Comparison of ENCODE assay signal across 1 cellular context in the genomic region with DNA sequence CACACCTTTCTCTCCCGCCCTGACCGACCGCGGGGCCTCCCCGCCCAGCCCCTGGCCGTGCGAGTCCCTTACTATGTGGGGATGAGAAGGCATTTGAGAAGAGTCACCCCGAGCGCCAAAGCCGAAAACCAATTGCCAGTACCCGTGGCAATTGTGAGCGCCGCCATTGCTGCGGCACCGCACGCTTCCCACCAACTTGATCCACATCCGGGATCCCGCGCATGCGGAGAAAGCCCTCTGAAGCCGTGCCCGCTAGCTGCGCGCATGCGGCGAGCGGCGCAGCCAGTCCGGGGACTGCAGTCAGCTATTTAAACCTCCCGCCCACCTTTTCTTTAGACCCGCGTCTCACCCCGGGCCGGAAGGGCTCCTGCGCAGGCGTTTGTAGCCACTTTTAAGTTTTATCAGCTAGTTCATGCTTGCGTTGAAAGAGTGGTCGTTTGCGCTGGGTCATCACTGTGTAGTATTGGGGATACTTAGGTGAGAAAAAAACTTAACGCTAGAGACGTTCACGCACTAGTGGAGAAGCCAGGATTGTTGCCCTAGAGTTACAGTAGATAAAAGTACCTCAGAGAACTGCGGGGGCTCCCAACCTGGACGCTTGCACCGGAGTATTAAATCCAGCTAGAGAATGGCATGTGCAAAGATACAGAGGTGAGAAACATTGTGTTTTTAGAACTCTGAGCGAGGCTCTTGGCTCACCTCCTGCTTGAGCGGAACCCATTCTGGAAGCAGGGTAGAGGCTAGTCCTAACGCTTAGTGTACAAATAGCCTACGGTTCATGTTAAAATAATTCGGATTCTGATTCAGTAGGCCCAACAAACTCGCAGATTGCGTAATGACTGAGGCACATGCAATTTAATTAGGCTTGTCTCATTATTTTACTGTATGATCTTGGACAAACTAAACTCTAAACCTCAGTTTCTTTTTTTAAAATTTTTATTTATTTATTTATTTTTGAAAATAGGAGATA.
TF ChIP-seq lines count a peak whose summit lies in the region.

A gene (minus strand): TSS at position 205 of the 970 bp plus-strand sequence. CDS start 38 bp downstream, at position 167.

TF ChIP-seq in K562, 482 proteins besides CTCF, POLR2A, EP300 and RAD21 (continued from another document and continues in another):
- TF ChIP-seq, protein P1, sequence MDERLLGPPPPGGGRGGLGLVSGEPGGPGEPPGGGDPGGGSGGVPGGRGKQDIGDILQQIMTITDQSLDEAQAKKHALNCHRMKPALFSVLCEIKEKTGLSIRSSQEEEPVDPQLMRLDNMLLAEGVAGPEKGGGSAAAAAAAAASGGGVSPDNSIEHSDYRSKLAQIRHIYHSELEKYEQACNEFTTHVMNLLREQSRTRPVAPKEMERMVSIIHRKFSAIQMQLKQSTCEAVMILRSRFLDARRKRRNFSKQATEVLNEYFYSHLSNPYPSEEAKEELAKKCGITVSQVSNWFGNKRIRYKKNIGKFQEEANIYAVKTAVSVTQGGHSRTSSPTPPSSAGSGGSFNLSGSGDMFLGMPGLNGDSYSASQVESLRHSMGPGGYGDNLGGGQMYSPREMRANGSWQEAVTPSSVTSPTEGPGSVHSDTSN (CRISPR knock-in tag; IDR thresholded peaks at IDR 0.05; ENCODE audit: low read depth), result no peak
- TF ChIP-seq, protein P1 (tag; conservative IDR thresholded peaks at IDR 0.05; ENCODE audit: low read depth), result 0 out of 2 replicates have a peak, but pooled peaks have one; percentile 6
- no peak for TF ChIP-seq ZNF668 (CRISPR knock-in tag; IDR thresholded peaks at IDR 0.05)
- TF ChIP-seq, protein P2, sequence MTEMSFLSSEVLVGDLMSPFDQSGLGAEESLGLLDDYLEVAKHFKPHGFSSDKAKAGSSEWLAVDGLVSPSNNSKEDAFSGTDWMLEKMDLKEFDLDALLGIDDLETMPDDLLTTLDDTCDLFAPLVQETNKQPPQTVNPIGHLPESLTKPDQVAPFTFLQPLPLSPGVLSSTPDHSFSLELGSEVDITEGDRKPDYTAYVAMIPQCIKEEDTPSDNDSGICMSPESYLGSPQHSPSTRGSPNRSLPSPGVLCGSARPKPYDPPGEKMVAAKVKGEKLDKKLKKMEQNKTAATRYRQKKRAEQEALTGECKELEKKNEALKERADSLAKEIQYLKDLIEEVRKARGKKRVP (CRISPR knock-in tag; IDR thresholded peaks at IDR 0.05), result no peak
- TF ChIP-seq ZNF75A (CRISPR knock-in tag; IDR thresholded peaks at IDR 0.05), result no peak
- no peak for TF ChIP-seq CC2D1A (IDR thresholded peaks at IDR 0.05)
- no peak for TF ChIP-seq GTF2A2 (tag; IDR thresholded peaks at IDR 0.05)
- TF ChIP-seq, protein P3, sequence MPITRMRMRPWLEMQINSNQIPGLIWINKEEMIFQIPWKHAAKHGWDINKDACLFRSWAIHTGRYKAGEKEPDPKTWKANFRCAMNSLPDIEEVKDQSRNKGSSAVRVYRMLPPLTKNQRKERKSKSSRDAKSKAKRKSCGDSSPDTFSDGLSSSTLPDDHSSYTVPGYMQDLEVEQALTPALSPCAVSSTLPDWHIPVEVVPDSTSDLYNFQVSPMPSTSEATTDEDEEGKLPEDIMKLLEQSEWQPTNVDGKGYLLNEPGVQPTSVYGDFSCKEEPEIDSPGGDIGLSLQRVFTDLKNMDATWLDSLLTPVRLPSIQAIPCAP (CRISPR knock-in tag; IDR thresholded peaks at IDR 0.05; ENCODE audit: borderline replicate concordance), result no peak
- TF ChIP-seq FOXA1 (IDR thresholded peaks at IDR 0.05; ENCODE audit: borderline replicate concordance), result no peak
- peak; percentile 89 for TF ChIP-seq GABPA (tag; conservative IDR thresholded peaks at IDR 0.05; ENCODE audit: low read depth)
- TF ChIP-seq, protein P4, sequence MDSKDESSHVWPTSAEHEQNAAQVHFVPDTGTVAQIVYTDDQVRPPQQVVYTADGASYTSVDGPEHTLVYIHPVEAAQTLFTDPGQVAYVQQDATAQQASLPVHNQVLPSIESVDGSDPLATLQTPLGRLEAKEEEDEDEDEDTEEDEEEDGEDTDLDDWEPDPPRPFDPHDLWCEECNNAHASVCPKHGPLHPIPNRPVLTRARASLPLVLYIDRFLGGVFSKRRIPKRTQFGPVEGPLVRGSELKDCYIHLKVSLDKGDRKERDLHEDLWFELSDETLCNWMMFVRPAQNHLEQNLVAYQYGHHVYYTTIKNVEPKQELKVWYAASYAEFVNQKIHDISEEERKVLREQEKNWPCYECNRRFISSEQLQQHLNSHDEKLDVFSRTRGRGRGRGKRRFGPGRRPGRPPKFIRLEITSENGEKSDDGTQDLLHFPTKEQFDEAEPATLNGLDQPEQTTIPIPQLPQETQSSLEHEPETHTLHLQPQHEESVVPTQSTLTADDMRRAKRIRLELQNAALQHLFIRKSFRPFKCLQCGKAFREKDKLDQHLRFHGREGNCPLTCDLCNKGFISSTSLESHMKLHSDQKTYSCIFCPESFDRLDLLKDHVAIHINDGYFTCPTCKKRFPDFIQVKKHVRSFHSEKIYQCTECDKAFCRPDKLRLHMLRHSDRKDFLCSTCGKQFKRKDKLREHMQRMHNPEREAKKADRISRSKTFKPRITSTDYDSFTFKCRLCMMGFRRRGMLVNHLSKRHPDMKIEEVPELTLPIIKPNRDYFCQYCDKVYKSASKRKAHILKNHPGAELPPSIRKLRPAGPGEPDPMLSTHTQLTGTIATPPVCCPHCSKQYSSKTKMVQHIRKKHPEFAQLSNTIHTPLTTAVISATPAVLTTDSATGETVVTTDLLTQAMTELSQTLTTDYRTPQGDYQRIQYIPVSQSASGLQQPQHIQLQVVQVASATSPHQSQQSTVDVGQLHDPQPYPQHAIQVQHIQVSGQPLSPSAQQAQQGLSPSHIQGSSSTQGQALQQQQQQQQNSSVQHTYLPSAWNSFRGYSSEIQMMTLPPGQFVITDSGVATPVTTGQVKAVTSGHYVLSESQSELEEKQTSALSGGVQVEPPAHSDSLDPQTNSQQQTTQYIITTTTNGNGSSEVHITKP (IDR thresholded peaks at IDR 0.05; ENCODE audit: partially characterized antibody), result no peak
- no peak for TF ChIP-seq JUNB (CRISPR knock-in tag; conservative IDR thresholded peaks at IDR 0.05)
- TF ChIP-seq HEY1 (CRISPR knock-in tag; IDR thresholded peaks at IDR 0.05; ENCODE audit: borderline replicate concordance), result no peak
- TF ChIP-seq KLF6 (CRISPR knock-in tag; IDR thresholded peaks at IDR 0.05; ENCODE audit: borderline replicate concordance), result no peak
- TF ChIP-seq, protein P5, sequence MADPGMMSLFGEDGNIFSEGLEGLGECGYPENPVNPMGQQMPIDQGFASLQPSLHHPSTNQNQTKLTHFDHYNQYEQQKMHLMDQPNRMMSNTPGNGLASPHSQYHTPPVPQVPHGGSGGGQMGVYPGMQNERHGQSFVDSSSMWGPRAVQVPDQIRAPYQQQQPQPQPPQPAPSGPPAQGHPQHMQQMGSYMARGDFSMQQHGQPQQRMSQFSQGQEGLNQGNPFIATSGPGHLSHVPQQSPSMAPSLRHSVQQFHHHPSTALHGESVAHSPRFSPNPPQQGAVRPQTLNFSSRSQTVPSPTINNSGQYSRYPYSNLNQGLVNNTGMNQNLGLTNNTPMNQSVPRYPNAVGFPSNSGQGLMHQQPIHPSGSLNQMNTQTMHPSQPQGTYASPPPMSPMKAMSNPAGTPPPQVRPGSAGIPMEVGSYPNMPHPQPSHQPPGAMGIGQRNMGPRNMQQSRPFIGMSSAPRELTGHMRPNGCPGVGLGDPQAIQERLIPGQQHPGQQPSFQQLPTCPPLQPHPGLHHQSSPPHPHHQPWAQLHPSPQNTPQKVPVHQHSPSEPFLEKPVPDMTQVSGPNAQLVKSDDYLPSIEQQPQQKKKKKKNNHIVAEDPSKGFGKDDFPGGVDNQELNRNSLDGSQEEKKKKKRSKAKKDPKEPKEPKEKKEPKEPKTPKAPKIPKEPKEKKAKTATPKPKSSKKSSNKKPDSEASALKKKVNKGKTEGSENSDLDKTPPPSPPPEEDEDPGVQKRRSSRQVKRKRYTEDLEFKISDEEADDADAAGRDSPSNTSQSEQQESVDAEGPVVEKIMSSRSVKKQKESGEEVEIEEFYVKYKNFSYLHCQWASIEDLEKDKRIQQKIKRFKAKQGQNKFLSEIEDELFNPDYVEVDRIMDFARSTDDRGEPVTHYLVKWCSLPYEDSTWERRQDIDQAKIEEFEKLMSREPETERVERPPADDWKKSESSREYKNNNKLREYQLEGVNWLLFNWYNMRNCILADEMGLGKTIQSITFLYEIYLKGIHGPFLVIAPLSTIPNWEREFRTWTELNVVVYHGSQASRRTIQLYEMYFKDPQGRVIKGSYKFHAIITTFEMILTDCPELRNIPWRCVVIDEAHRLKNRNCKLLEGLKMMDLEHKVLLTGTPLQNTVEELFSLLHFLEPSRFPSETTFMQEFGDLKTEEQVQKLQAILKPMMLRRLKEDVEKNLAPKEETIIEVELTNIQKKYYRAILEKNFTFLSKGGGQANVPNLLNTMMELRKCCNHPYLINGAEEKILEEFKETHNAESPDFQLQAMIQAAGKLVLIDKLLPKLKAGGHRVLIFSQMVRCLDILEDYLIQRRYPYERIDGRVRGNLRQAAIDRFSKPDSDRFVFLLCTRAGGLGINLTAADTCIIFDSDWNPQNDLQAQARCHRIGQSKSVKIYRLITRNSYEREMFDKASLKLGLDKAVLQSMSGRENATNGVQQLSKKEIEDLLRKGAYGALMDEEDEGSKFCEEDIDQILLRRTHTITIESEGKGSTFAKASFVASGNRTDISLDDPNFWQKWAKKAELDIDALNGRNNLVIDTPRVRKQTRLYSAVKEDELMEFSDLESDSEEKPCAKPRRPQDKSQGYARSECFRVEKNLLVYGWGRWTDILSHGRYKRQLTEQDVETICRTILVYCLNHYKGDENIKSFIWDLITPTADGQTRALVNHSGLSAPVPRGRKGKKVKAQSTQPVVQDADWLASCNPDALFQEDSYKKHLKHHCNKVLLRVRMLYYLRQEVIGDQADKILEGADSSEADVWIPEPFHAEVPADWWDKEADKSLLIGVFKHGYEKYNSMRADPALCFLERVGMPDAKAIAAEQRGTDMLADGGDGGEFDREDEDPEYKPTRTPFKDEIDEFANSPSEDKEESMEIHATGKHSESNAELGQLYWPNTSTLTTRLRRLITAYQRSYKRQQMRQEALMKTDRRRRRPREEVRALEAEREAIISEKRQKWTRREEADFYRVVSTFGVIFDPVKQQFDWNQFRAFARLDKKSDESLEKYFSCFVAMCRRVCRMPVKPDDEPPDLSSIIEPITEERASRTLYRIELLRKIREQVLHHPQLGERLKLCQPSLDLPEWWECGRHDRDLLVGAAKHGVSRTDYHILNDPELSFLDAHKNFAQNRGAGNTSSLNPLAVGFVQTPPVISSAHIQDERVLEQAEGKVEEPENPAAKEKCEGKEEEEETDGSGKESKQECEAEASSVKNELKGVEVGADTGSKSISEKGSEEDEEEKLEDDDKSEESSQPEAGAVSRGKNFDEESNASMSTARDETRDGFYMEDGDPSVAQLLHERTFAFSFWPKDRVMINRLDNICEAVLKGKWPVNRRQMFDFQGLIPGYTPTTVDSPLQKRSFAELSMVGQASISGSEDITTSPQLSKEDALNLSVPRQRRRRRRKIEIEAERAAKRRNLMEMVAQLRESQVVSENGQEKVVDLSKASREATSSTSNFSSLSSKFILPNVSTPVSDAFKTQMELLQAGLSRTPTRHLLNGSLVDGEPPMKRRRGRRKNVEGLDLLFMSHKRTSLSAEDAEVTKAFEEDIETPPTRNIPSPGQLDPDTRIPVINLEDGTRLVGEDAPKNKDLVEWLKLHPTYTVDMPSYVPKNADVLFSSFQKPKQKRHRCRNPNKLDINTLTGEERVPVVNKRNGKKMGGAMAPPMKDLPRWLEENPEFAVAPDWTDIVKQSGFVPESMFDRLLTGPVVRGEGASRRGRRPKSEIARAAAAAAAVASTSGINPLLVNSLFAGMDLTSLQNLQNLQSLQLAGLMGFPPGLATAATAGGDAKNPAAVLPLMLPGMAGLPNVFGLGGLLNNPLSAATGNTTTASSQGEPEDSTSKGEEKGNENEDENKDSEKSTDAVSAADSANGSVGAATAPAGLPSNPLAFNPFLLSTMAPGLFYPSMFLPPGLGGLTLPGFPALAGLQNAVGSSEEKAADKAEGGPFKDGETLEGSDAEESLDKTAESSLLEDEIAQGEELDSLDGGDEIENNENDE (IDR thresholded peaks at IDR 0.05; ENCODE audit: low read depth, low read length), result no peak
- TF ChIP-seq CHCHD3 (CRISPR knock-in tag; IDR thresholded peaks at IDR 0.05), result 0 out of 2 replicates have a peak, but pooled peaks have one; percentile 5
- TF ChIP-seq, protein P6, sequence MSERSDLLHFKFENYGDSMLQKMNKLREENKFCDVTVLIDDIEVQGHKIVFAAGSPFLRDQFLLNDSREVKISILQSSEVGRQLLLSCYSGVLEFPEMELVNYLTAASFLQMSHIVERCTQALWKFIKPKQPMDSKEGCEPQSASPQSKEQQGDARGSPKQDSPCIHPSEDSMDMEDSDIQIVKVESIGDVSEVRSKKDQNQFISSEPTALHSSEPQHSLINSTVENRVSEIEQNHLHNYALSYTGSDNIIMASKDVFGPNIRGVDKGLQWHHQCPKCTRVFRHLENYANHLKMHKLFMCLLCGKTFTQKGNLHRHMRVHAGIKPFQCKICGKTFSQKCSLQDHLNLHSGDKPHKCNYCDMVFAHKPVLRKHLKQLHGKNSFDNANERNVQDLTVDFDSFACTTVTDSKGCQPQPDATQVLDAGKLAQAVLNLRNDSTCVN (CRISPR knock-in tag; IDR thresholded peaks at IDR 0.05), result no peak
- no peak for TF ChIP-seq KLF1 (tag; IDR thresholded peaks at IDR 0.05)
- TF ChIP-seq CBX2 (IDR thresholded peaks at IDR 0.05; ENCODE audit: insufficient read depth, low read length, poor library complexity, severe bottlenecking), result no peak
- no peak for TF ChIP-seq SMAD1 (IDR thresholded peaks at IDR 0.05; ENCODE audit: low read depth, low read length, partially characterized antibody)
- TF ChIP-seq, protein P7, sequence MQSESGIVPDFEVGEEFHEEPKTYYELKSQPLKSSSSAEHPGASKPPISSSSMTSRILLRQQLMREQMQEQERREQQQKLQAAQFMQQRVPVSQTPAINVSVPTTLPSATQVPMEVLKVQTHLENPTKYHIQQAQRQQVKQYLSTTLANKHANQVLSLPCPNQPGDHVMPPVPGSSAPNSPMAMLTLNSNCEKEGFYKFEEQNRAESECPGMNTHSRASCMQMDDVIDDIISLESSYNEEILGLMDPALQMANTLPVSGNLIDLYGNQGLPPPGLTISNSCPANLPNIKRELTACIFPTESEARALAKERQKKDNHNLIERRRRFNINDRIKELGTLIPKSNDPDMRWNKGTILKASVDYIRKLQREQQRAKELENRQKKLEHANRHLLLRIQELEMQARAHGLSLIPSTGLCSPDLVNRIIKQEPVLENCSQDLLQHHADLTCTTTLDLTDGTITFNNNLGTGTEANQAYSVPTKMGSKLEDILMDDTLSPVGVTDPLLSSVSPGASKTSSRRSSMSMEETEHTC (IDR thresholded peaks at IDR 0.05), result no peak
- peak in 1 of 2 experiments; percentile 95; a peak in 2 of 4 replicates for TF ChIP-seq HDAC1 (IDR thresholded peaks at IDR 0.05)
- no peak for TF ChIP-seq PHB (CRISPR knock-in tag; IDR thresholded peaks at IDR 0.05)
- TF ChIP-seq ZNF24 (IDR thresholded peaks at IDR 0.05), result peak; percentile 77; the same call in 1 of the 2 replicates
- no peak for TF ChIP-seq ZNF263 (CRISPR knock-in tag; IDR thresholded peaks at IDR 0.05; ENCODE audit: borderline replicate concordance)
